In genomic region chr5:88675758-88676636, GRCh38 we compare ENCODE assay signal across 8 cellular contexts.
A peak's percentile ranks its signal among the peaks of the same experiment; 100 is the strongest.
DNase-seq lines count a peak whose midpoint lies in the region; ATAC-seq and TF ChIP-seq lines count a peak whose summit lies in the region.

No MANE protein-coding gene starts in this region.

- H3K27ac Mint-ChIP-seq in effector memory CD8-positive, alpha-beta T cell, result peak overlapping the region in 1 of 2 donors; percentile 5

- H3K9me2 ChIP-seq in DOHH2 (replicated peaks; ENCODE audit: control insufficient read depth, low read length), result no peaks in the 10 kb centered on the region

- H3K9me3 Mint-ChIP-seq in effector memory CD8-positive, alpha-beta T cell, result no peaks in the 10 kb centered on the region

- peaks cover 14 to 26% of the 10 kb centered on the region in 2 donors for H3K4me1 Mint-ChIP-seq in effector memory CD8-positive, alpha-beta T cell (ENCODE audit: low read depth in 2 of 2)

- no peaks in the 10 kb centered on the region for H3K36me3 ChIP-seq in DOHH2 (ENCODE audit: control insufficient read depth, low read length)
- H3K36me3 ChIP-seq in KMS-11 (ENCODE audit: insufficient read depth), result no peaks in the 10 kb centered on the region
- H3K36me3 ChIP-seq in SJSA1, result no peaks in the 10 kb centered on the region; the same call in 1 of the 2 replicates
- H3K36me3 ChIP-seq in mucosa of rectum (ENCODE audit: control insufficient read depth in 2 of 2, insufficient read depth in 2 of 2, low read length in 2 of 2), result no peaks in the 10 kb centered on the region

- peaks cover 85 to 98% of the 10 kb centered on the region in 2 donors for H3K27me3 Mint-ChIP-seq in effector memory CD8-positive, alpha-beta T cell

- H3K4me2 ChIP-seq in DOHH2 (ENCODE audit: low read length) (peak overlapping the region; percentile 71), KMS-11 (peak overlapping the region; percentile 92)

- H3K36me3 Mint-ChIP-seq in effector memory CD8-positive, alpha-beta T cell (ENCODE audit: insufficient read depth), result peaks cover 42% of the 10 kb centered on the region

- H3K9me3 ChIP-seq in DOHH2 (ENCODE audit: control insufficient read depth, insufficient read depth, low read length) (no peaks in the 10 kb centered on the region), SJSA1 (replicated peaks) (no peaks in the 10 kb centered on the region), mucosa of rectum (ENCODE audit: control insufficient read depth in 2 of 2, low read length in 2 of 2) (no peaks in the 10 kb centered on the region)

- H3K4me1 ChIP-seq in DOHH2 (ENCODE audit: control insufficient read depth, low read length) (peaks cover 61% of the 10 kb centered on the region), KMS-11 (ENCODE audit: low read depth, poor library complexity, severe bottlenecking) (peaks cover 47% of the 10 kb centered on the region), SJSA1 (replicated peaks) (peaks cover 14% of the 10 kb centered on the region), mucosa of rectum (ENCODE audit: control insufficient read depth in 2 of 2, insufficient read depth in 2 of 2, low read length in 2 of 2) (peaks cover 11 to 18% of the 10 kb centered on the region in 2 donors)

- peak overlapping the region; percentile 93 for H2AFZ ChIP-seq in KMS-11 (ENCODE audit: low read depth)

- TF ChIP-seq CTCF in DOHH2 (IDR thresholded peaks at IDR 0.05; ENCODE audit: low read depth, low read length, poor library complexity, severe bottlenecking) (no peak), KMS-11 (conservative IDR thresholded peaks at IDR 0.05; ENCODE audit: low read depth, low read length) (no peak)

- H3K27me3 ChIP-seq in DOHH2 (ENCODE audit: control insufficient read depth, low read length) (no peaks in the 10 kb centered on the region), KMS-11 (ENCODE audit: insufficient read depth, low read depth) (no peaks in the 10 kb centered on the region), SJSA1 (replicated peaks) (no peaks in the 10 kb centered on the region), mucosa of rectum (ENCODE audit: control insufficient read depth in 2 of 2, insufficient read depth in 2 of 2, low read length in 2 of 2) (peaks cover 64 to 87% of the 10 kb centered on the region in 2 donors)

- DNase-seq in SJSA1 (ENCODE audit: low read depth in 1 of 2, low spot score in 2 of 2) (peak; percentile 79 to 84), GM19240 (ENCODE audit: insufficient read length, low spot score) (no peak), SKM-1 treated with dmso at 0.1 percent for 144 hours (lab: John Stamatoyannopoulos, UW; ENCODE audit: unreplicated experiment) (no peak)
- no peak for DNase-seq in effector memory CD8-positive, alpha-beta T cell

- peak overlapping the region; percentile 98 for H3K9ac ChIP-seq in KMS-11
- H3K9ac ChIP-seq in mucosa of rectum (ENCODE audit: low read depth in 1 of 2, low read length in 2 of 2), result peak overlapping the region in 1 of 2 donors; percentile 11

- no peaks in the 10 kb centered on the region for H4K20me1 ChIP-seq in DOHH2 (ENCODE audit: control insufficient read depth, insufficient read depth, low read depth, low read length)
- H4K20me1 ChIP-seq in KMS-11 (ENCODE audit: insufficient read depth), result no peaks in the 10 kb centered on the region

- H3F3A ChIP-seq in DOHH2 (ENCODE audit: control insufficient read depth, insufficient read depth), result peaks cover 20% of the 10 kb centered on the region

- H3K4me3 Mint-ChIP-seq in effector memory CD8-positive, alpha-beta T cell, result peak overlapping the region; percentile 4 to 71

- peak overlapping the region; percentile 80 for H3K4me3 ChIP-seq in DOHH2 (ENCODE audit: low read length)
- peak overlapping the region; percentile 59 for H3K4me3 ChIP-seq in KMS-11 (IDR thresholded peaks at IDR 0.05; ENCODE audit: insufficient read depth, low read depth, low read length)
- peak overlapping the region; percentile 60 for H3K4me3 ChIP-seq in SJSA1
- peak overlapping the region; percentile 65 to 66 for H3K4me3 ChIP-seq in mucosa of rectum (ENCODE audit: low read length in 2 of 2)

- peak overlapping the region; percentile 93 for H3K27ac ChIP-seq in DOHH2 (ENCODE audit: low read depth, low read length)
- peak overlapping the region; percentile 100 for H3K27ac ChIP-seq in KMS-11
- peak overlapping the region; percentile 81 for H3K27ac ChIP-seq in SJSA1
- peak overlapping the region in 1 of 2 donors; percentile 54 for H3K27ac ChIP-seq in mucosa of rectum (ENCODE audit: low read depth in 2 of 2, low read length in 2 of 2)

- peak; percentile 42 for ATAC-seq in GM21528 (IDR thresholded peaks at IDR 0.05; ENCODE audit: low FRiP score, unreplicated experiment)
- ATAC-seq in effector memory CD8-positive, alpha-beta T cell (replicated peaks), result peak; percentile 23

- H3K79me2 ChIP-seq in DOHH2 (ENCODE audit: control insufficient read depth, low read length) (peaks cover 25% of the 10 kb centered on the region), KMS-11 (ENCODE audit: insufficient read depth, low read depth) (peaks cover 13% of the 10 kb centered on the region; the same call in 1 of the 2 replicates)

Comparison
In these comparisons a context has a peak if more than half of its experiments do, and no peak if none do; other contexts are left out.
1. DNase-seq: peak in SJSA1 (2 of 2); none in effector memory CD8-positive, alpha-beta T cell (0 of 3), GM19240 (single experiment) and SKM-1 treated with dmso at 0.1 percent for 144 hours (single experiment).
2. Peak in every context shown above with its lines, with median percentiles within 50 percentile points of each other: H3K4me3 ChIP-seq.